ENCODE assay signal across 13 cellular contexts in the genomic region with DNA sequence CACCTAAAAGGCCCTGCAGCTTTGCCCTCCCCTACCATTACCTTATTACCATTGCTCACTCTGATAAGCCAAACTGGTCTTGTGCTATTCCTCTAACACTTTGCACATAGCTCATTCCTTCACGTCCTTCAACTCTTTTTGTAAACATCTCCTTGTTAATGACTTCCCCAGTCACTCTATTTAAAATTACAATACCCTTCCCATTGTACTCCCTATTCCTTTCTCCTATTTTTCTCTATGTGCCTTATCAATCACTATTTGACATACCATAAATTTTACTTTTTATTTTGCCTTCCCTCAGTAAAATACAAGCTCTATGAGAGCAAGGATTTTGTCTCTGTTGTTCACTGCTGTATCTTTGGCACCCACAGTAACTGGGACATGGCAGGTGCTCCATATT. TPM values are rescaled to one million over a fixed set of nuclear protein-coding genes. Genes with fewer than 3 reads are reported as not detected.
"Had no signal": no experiment of that assay in that cellular context is flagged by ENCODE, and none has a peak within 500 bp of the region (broad histone marks: within the 10 kb centered on the region; RNA-seq: fewer than 3 reads in every experiment).

No MANE protein-coding gene starts in this region.

- H3K4me3 ChIP-seq: dorsolateral prefrontal cortex, esophagus squamous epithelium had no signal

- H3K27me3 ChIP-seq: dorsolateral prefrontal cortex, esophagus squamous epithelium had no signal

- DNase-seq: activated naive CD4-positive, alpha-beta T cell treated with anti-CD3 and anti-CD28 coated beads for 36 hours; anterior cingulate cortex; dorsolateral prefrontal cortex; esophagus squamous epithelium; foreskin fibroblast; glutamatergic neuron; mammary epithelial cell; stimulated activated CD4-positive, alpha-beta T cell treated with anti-CD3 and anti-CD28 coated beads, Interleukin-2, amount 100 ng/mL, for 48 hours; stimulated activated CD8-positive, alpha-beta memory T cell treated with anti-CD3 and anti-CD28 coated beads, Interleukin-4, amount 100 ng/mL, for 48 hours had no signal

- H3K27ac Mint-ChIP-seq: activated naive CD4-positive, alpha-beta T cell treated with anti-CD3 and anti-CD28 coated beads for 36 hours had no signal

- H3K27me3 Mint-ChIP-seq: stimulated activated naive CD8-positive, alpha-beta T cell treated with anti-CD3 and anti-CD28 coated beads, Interleukin-15, Interleukin-2, amounts not matched to agents 100 ng/mL and 50 ng/mL, for 24 hours had no signal

- H3K9me3 Mint-ChIP-seq: activated naive CD4-positive, alpha-beta T cell treated with anti-CD3 and anti-CD28 coated beads for 36 hours; neural crest cell; stimulated activated naive CD8-positive, alpha-beta T cell treated with anti-CD3 and anti-CD28 coated beads, Interleukin-15, Interleukin-2, amounts not matched to agents 100 ng/mL and 50 ng/mL, for 24 hours had no signal

- H3K9me3 ChIP-seq: esophagus squamous epithelium had no signal

- H3K27ac ChIP-seq: dorsolateral prefrontal cortex, esophagus squamous epithelium had no signal

- H3K4me3 Mint-ChIP-seq: activated naive CD4-positive, alpha-beta T cell treated with anti-CD3 and anti-CD28 coated beads for 36 hours; neural crest cell; stimulated activated naive CD8-positive, alpha-beta T cell treated with anti-CD3 and anti-CD28 coated beads, Interleukin-15, Interleukin-2, amounts not matched to agents 100 ng/mL and 50 ng/mL, for 24 hours had no signal

RNA-seq across cellular contexts. Expression of gene MMP19, which starts 30.6 kb away (rescaled TPM):
- total RNA-seq: neural crest cell, SK-MEL-5, temporal lobe had no signal
